In genomic region chr6:150072201-150072600, GRCh38 we compare ENCODE assay signal across 8 cellular contexts. TPM values are rescaled to one million over a fixed set of nuclear protein-coding genes. Genes with fewer than 3 reads are reported as not detected.
A peak's percentile ranks its signal among the peaks of the same experiment; 100 is the strongest.
DNase-seq lines count a peak whose midpoint lies in the region; ATAC-seq lines count a peak whose summit lies in the region.

No MANE protein-coding gene starts in this region.

- H3K4me3 ChIP-seq in BLaER1 (no peak overlapping the region), right cardiac atrium (ENCODE audit: low read length) (no peak overlapping the region)

- peak overlapping the region; percentile 49 for H3K4me2 ChIP-seq in BLaER1

- H4K20me1 ChIP-seq in BLaER1: no peaks in the 10 kb centered on the region

- no peaks in the 10 kb centered on the region for H3K36me3 ChIP-seq in BLaER1

- no peaks in the 10 kb centered on the region for H3K27me3 ChIP-seq in BLaER1
- no peaks in the 10 kb centered on the region for H3K27me3 ChIP-seq in right cardiac atrium (ENCODE audit: control insufficient read depth, insufficient read depth)

- H3K9me3 ChIP-seq in BLaER1 (no peaks in the 10 kb centered on the region), right cardiac atrium (ENCODE audit: control insufficient read depth, low read length) (no peaks in the 10 kb centered on the region)

- DNase-seq in HUDEP-2 (lab: John Stamatoyannopoulos, UW; ENCODE audit: unreplicated experiment in 76 of 76): peak in 45 of 76 experiments; percentile 7 to 73 (median 37)
- DNase-seq in UCSD-AML1 (lab: John Stamatoyannopoulos, UW; ENCODE audit: unreplicated experiment): peak; percentile 30
- peak; percentile 66 to 77 (median 73) for DNase-seq in right cardiac atrium
- peak; percentile 91 for DNase-seq in ureter (ENCODE audit: low spot score)
- DNase-seq in SK-N-DZ (ENCODE audit: low spot score): no peak

- 59% methylated on average over 8 of the region's 8 CpGs for WGBS in right cardiac atrium

- H3K27ac ChIP-seq in BLaER1: no peak overlapping the region
- H3K27ac ChIP-seq in right cardiac atrium (ENCODE audit: low read length): no peak overlapping the region

- ATAC-seq in right cardiac atrium (peak in 1 of 2 donors; percentile 24), HG03045 (IDR thresholded peaks at IDR 0.05; ENCODE audit: unreplicated experiment) (no peak), HG02759 (IDR thresholded peaks at IDR 0.05; ENCODE audit: unreplicated experiment) (no peak)

- H3K9ac ChIP-seq in BLaER1: no peak overlapping the region

- H3K4me1 ChIP-seq in BLaER1 (peaks cover 34% of the 10 kb centered on the region), right cardiac atrium (ENCODE audit: control insufficient read depth, insufficient read depth, low read length) (no peaks in the 10 kb centered on the region)

- intact Hi-C loops in right cardiac atrium (cut with DNase I): loop anchor here in 1 of 4 donors (10.0 kb wide), 1 partner anchor 323 kb away; no protein-coding TSS in a partner anchor

RNA-seq across cellular contexts. Expression of gene ULBP3, which starts 3.3 kb away (rescaled TPM):
- total RNA-seq in right cardiac atrium (1 to 10 TPM; 1.1 to 2.4 (median 1.5) TPM), ureter (4.5 TPM)
- polyA plus RNA-seq in right cardiac atrium: 0.43 TPM
- 0.65 and 3.8 TPM in 2 replicates for polyA plus RNA-seq in SK-N-DZ (2014; cell fraction: cytosol; rRNA removed)
- polyA plus RNA-seq in SK-N-DZ (2014; cell fraction: nucleus; rRNA removed): 1.1 and 1.5 TPM in 2 replicates

RNA-seq across cellular contexts. Expression of gene RAET1L, which starts 46.9 kb away (rescaled TPM):
- total RNA-seq in right cardiac atrium (not detected), ureter (not detected)
- not detected for polyA plus RNA-seq in right cardiac atrium
- not detected in 2 replicates for polyA plus RNA-seq in SK-N-DZ (2014; cell fraction: cytosol; rRNA removed)
- polyA plus RNA-seq in SK-N-DZ (2014; cell fraction: nucleus; rRNA removed): not detected in 2 replicates
